In genomic region chr6:159062564-159062945, GRCh38 we compare ENCODE assay signal across 9 cellular contexts. TPM values are rescaled to one million over a fixed set of nuclear protein-coding genes. Genes with fewer than 3 reads are reported as not detected.
DNase-seq lines count a peak whose midpoint lies in the region; ATAC-seq lines count a peak whose summit lies in the region.
"Had no signal": no experiment of that assay in that cellular context is flagged by ENCODE, and none has a peak within 500 bp of the region (broad histone marks: within the 10 kb centered on the region; RNA-seq: fewer than 3 reads in every experiment).

No MANE protein-coding gene starts in this region.

- H3K4me3 Mint-ChIP-seq in activated T-helper 2 cell treated with anti-CD3 and anti-CD28 coated beads, Interferon-gamma antibody, Interleukin-2, Interleukin-4, amounts not matched to agents 10 μg/mL and 5 μg/mL and 100 μg/mL, durations not matched to agents 14 hours and 24 hours and 36 hours (ENCODE audit: low read depth) = peak overlapping the region; percentile 65
- H3K4me3 Mint-ChIP-seq in stimulated activated naive B cell treated with anti-CD40 and anti-IgM and Interleukin-4, amounts not matched to agents 10 μg/mL and 1 μg/mL and 100 μg/mL, for 72 hours = peak overlapping the region in 1 of 2 donors; percentile 7

- no peaks in the 10 kb centered on the region for H3K9me3 Mint-ChIP-seq in activated T-helper 2 cell treated with anti-CD3 and anti-CD28 coated beads, Interferon-gamma antibody, Interleukin-2, Interleukin-4, amounts not matched to agents 10 μg/mL and 5 μg/mL and 100 μg/mL, durations not matched to agents 14 hours and 24 hours and 36 hours
- H3K9me3 Mint-ChIP-seq in stimulated activated naive B cell treated with anti-CD40 and anti-IgM and Interleukin-4, amounts not matched to agents 10 μg/mL and 1 μg/mL and 100 μg/mL, for 72 hours = no peaks in the 10 kb centered on the region

- H3K27me3 Mint-ChIP-seq in activated T-helper 2 cell treated with anti-CD3 and anti-CD28 coated beads, Interferon-gamma antibody, Interleukin-2, Interleukin-4, amounts not matched to agents 10 μg/mL and 5 μg/mL and 100 μg/mL, durations not matched to agents 14 hours and 24 hours and 36 hours (ENCODE audit: low read depth) = peaks cover 1% of the 10 kb centered on the region
- no peaks in the 10 kb centered on the region for H3K27me3 Mint-ChIP-seq in stimulated activated naive B cell treated with anti-CD40 and anti-IgM and Interleukin-4, amounts not matched to agents 10 μg/mL and 1 μg/mL and 100 μg/mL, for 72 hours

- ATAC-seq in HG03571 (IDR thresholded peaks at IDR 0.05; ENCODE audit: unreplicated experiment) = peak; percentile 71
- peak; percentile 79 to 92 for ATAC-seq in stimulated activated naive B cell treated with anti-CD40 and anti-IgM and Interleukin-4, amounts not matched to agents 10 μg/mL and 1 μg/mL and 100 μg/mL, for 72 hours (replicated peaks)

- DNase-seq in SIG-M5 treated with dmso at 0.1 percent for 504 hours (lab: John Stamatoyannopoulos, UW; ENCODE audit: unreplicated experiment) (peak; percentile 51), SIG-M5 (lab: John Stamatoyannopoulos, UW) (no peak), midbrain (lab: John Stamatoyannopoulos, UW) (no peak), NCI-H510A treated with DMSO at 0.1 percent for 48 hours (lab: John Stamatoyannopoulos, UW) (no peak), NCI-H1930 (lab: John Stamatoyannopoulos, UW) (no peak)
- peak; percentile 61 for DNase-seq in activated T-helper 2 cell treated with anti-CD3 and anti-CD28 coated beads, Interferon-gamma antibody, Interleukin-2, Interleukin-4, amounts not matched to agents 10 μg/mL and 5 μg/mL and 100 μg/mL, durations not matched to agents 14 hours and 24 hours and 36 hours (ENCODE audit: low spot score)
- DNase-seq in stimulated activated naive B cell treated with anti-CD40 and anti-IgM and Interleukin-4, amounts not matched to agents 10 μg/mL and 1 μg/mL and 100 μg/mL, for 72 hours = no peak

- H3K4me1 Mint-ChIP-seq in activated T-helper 2 cell treated with anti-CD3 and anti-CD28 coated beads, Interferon-gamma antibody, Interleukin-2, Interleukin-4, amounts not matched to agents 10 μg/mL and 5 μg/mL and 100 μg/mL, durations not matched to agents 14 hours and 24 hours and 36 hours (ENCODE audit: low read depth) = peaks cover 81% of the 10 kb centered on the region
- peaks cover 50 to 75% of the 10 kb centered on the region in 2 donors for H3K4me1 Mint-ChIP-seq in stimulated activated naive B cell treated with anti-CD40 and anti-IgM and Interleukin-4, amounts not matched to agents 10 μg/mL and 1 μg/mL and 100 μg/mL, for 72 hours

- intact Hi-C loops in activated T-helper 2 cell treated with anti-CD3 and anti-CD28 coated beads, Interferon-gamma antibody, Interleukin-2, Interleukin-4, amounts not matched to agents 10 μg/mL and 5 μg/mL and 100 μg/mL, durations not matched to agents 14 hours and 24 hours and 36 hours (cut with micrococcal nuclease) = loop anchor here (1.0 to 2.0 kb wide), 4 partner anchors 10 to 32 kb away; no protein-coding TSS in a partner anchor

- H3K36me3 Mint-ChIP-seq in activated T-helper 2 cell treated with anti-CD3 and anti-CD28 coated beads, Interferon-gamma antibody, Interleukin-2, Interleukin-4, amounts not matched to agents 10 μg/mL and 5 μg/mL and 100 μg/mL, durations not matched to agents 14 hours and 24 hours and 36 hours (ENCODE audit: low read depth) = peaks cover 4% of the 10 kb centered on the region
- H3K36me3 Mint-ChIP-seq in stimulated activated naive B cell treated with anti-CD40 and anti-IgM and Interleukin-4, amounts not matched to agents 10 μg/mL and 1 μg/mL and 100 μg/mL, for 72 hours = no peaks in the 10 kb centered on the region

- H3K27ac Mint-ChIP-seq in activated T-helper 2 cell treated with anti-CD3 and anti-CD28 coated beads, Interferon-gamma antibody, Interleukin-2, Interleukin-4, amounts not matched to agents 10 μg/mL and 5 μg/mL and 100 μg/mL, durations not matched to agents 14 hours and 24 hours and 36 hours = peak overlapping the region; percentile 94
- H3K27ac Mint-ChIP-seq in stimulated activated naive B cell treated with anti-CD40 and anti-IgM and Interleukin-4, amounts not matched to agents 10 μg/mL and 1 μg/mL and 100 μg/mL, for 72 hours = peak overlapping the region; percentile 87

RNA-seq across cellular contexts. Expression of gene TAGAP, which starts 17.8 kb away (rescaled TPM):
- 34.3 and 38.1 TPM in 2 replicates for total RNA-seq in activated T-helper 2 cell treated with anti-CD3 and anti-CD28 coated beads, Interferon-gamma antibody, Interleukin-2, Interleukin-4, amounts not matched to agents 10 μg/mL and 5 μg/mL and 100 μg/mL, durations not matched to agents 14 hours and 24 hours and 36 hours
- total RNA-seq: A673 had no signal

Comparison
In these comparisons a context has a peak if more than half of its experiments do, and no peak if none do; other contexts are left out.
1. DNase-seq: peak in SIG-M5 treated with dmso at 0.1 percent for 504 hours (single experiment) and activated T-helper 2 cell treated with anti-CD3 and anti-CD28 coated beads, Interferon-gamma antibody, Interleukin-2, Interleukin-4, amounts not matched to agents 10 μg/mL and 5 μg/mL and 100 μg/mL, durations not matched to agents 14 hours and 24 hours and 36 hours (single experiment); none in SIG-M5 (single experiment), stimulated activated naive B cell treated with anti-CD40 and anti-IgM and Interleukin-4, amounts not matched to agents 10 μg/mL and 1 μg/mL and 100 μg/mL, for 72 hours (single experiment), midbrain (single experiment), NCI-H510A treated with DMSO at 0.1 percent for 48 hours (single experiment) and NCI-H1930 (0 of 2).